ENCODE assay signal across 8 cellular contexts in genomic region chr6:14542670-14543366, GRCh38.
A peak's percentile ranks its signal among the peaks of the same experiment; 100 is the strongest.
DNase-seq lines count a peak whose midpoint lies in the region; ATAC-seq, FAIRE-seq and TF ChIP-seq lines count a peak whose summit lies in the region.
"Had no signal": no experiment of that assay in that cellular context is flagged by ENCODE, and none has a peak within 500 bp of the region (broad histone marks: within the 10 kb centered on the region; RNA-seq: fewer than 3 reads in every experiment).

No MANE protein-coding gene starts in this region.

- POLR2A ChIA-PET in activated CD8-positive, alpha-beta T cell treated with anti-CD3 and anti-CD28 coated beads, Interleukin-2, amount 10 ng/mL, durations not matched to agents 7 days and 5 days (lab: Charles Lee) = no interaction called here

- peak overlapping the region; percentile 39 for H3K27ac Mint-ChIP-seq in activated CD8-positive, alpha-beta T cell treated with anti-CD3 and anti-CD28 coated beads, Interleukin-2, amount 10 ng/mL, durations not matched to agents 7 days and 5 days

- CTCF ChIA-PET in activated CD8-positive, alpha-beta T cell treated with anti-CD3 and anti-CD28 coated beads, Interleukin-2, amount 10 ng/mL, durations not matched to agents 7 days and 5 days (lab: Charles Lee) = no interaction called here

- FAIRE-seq in urothelium cell line (lab: Jason Lieb, UNC) = no peak

- H3K4me1 ChIP-seq in gastrocnemius medialis = peaks cover 26 to 37% of the 10 kb centered on the region in 2 donors
- H3K4me1 ChIP-seq: SJSA1 had no signal

- TF ChIP-seq CTCF in gastrocnemius medialis (IDR thresholded peaks at IDR 0.05 in 4 of 5, conservative IDR thresholded peaks at IDR 0.05 in 1 of 5) = no peak

- H3K4me1 Mint-ChIP-seq in activated CD8-positive, alpha-beta T cell treated with anti-CD3 and anti-CD28 coated beads, Interleukin-2, amount 10 ng/mL, durations not matched to agents 7 days and 5 days (ENCODE audit: low read depth) = peaks cover 19% of the 10 kb centered on the region

- H3K27me3 Mint-ChIP-seq in activated CD8-positive, alpha-beta T cell treated with anti-CD3 and anti-CD28 coated beads, Interleukin-2, amount 10 ng/mL, durations not matched to agents 7 days and 5 days (ENCODE audit: low read depth) = peaks cover 3% of the 10 kb centered on the region

- no peak overlapping the region for H3K27ac ChIP-seq in gastrocnemius medialis
- H3K27ac ChIP-seq: SJSA1 had no signal

- intact Hi-C loops in gastrocnemius medialis (cut with DNase I; ENCODE audit: low total_unique reads) = loop anchor here (5.0 to 10.0 kb wide), 2 partner anchors 101 to 702 kb away; partner anchors contain the start of gene JARID2

- H3K36me3 ChIP-seq in gastrocnemius medialis = no peaks in the 10 kb centered on the region
- H3K36me3 ChIP-seq: SJSA1 had no signal

- H3K36me3 Mint-ChIP-seq in activated CD8-positive, alpha-beta T cell treated with anti-CD3 and anti-CD28 coated beads, Interleukin-2, amount 10 ng/mL, durations not matched to agents 7 days and 5 days (ENCODE audit: low read depth) = no peaks in the 10 kb centered on the region

- in situ Hi-C loops in gastrocnemius medialis (cut with MboI; ENCODE audit: low sequenced_read_pairs in 4 of 4) = no loop called here

- ATAC-seq in GM18517 (IDR thresholded peaks at IDR 0.05; ENCODE audit: unreplicated experiment) = peak; percentile 60
- ATAC-seq in HG03159 (IDR thresholded peaks at IDR 0.05; ENCODE audit: unreplicated experiment) = peak; percentile 76
- peak; percentile 53 for ATAC-seq in activated CD8-positive, alpha-beta T cell treated with anti-CD3 and anti-CD28 coated beads, Interleukin-2, amount 10 ng/mL, durations not matched to agents 7 days and 5 days
- no peak for ATAC-seq in gastrocnemius medialis
- ATAC-seq in HG03457 (IDR thresholded peaks at IDR 0.05; ENCODE audit: unreplicated experiment) = no peak

- H3K4me3 Mint-ChIP-seq in activated CD8-positive, alpha-beta T cell treated with anti-CD3 and anti-CD28 coated beads, Interleukin-2, amount 10 ng/mL, durations not matched to agents 7 days and 5 days = no peak overlapping the region

- H3K9me3 Mint-ChIP-seq in activated CD8-positive, alpha-beta T cell treated with anti-CD3 and anti-CD28 coated beads, Interleukin-2, amount 10 ng/mL, durations not matched to agents 7 days and 5 days (ENCODE audit: insufficient read depth) = peaks cover 3% of the 10 kb centered on the region

- H3K4me3 ChIP-seq in gastrocnemius medialis = no peak overlapping the region
- H3K4me3 ChIP-seq: SJSA1 had no signal

- peak; percentile 24 for DNase-seq in activated CD8-positive, alpha-beta T cell treated with anti-CD3 and anti-CD28 coated beads, Interleukin-2, amount 10 ng/mL, durations not matched to agents 7 days and 5 days
- DNase-seq in inferior parietal cortex (ENCODE audit: extremely low spot score) (peak; percentile 20), urothelium cell line (ENCODE audit: low spot score) (peak; percentile 40), gastrocnemius medialis (no peak)

- no peaks in the 10 kb centered on the region for H3K27me3 ChIP-seq in gastrocnemius medialis
- H3K27me3 ChIP-seq: SJSA1 had no signal

- H3K9me3 ChIP-seq in gastrocnemius medialis = no peaks in the 10 kb centered on the region

- no peak for TF ChIP-seq POLR2A in gastrocnemius medialis (IDR thresholded peaks at IDR 0.05)

Comparison
In these comparisons a context has a peak if more than half of its experiments do, and no peak if none do; other contexts are left out.
1. ATAC-seq: peak in GM18517 (single experiment), HG03159 (single experiment) and activated CD8-positive, alpha-beta T cell treated with anti-CD3 and anti-CD28 coated beads, Interleukin-2, amount 10 ng/mL, durations not matched to agents 7 days and 5 days (single experiment); none in gastrocnemius medialis (0 of 2) and HG03457 (single experiment).
2. DNase-seq: peak in activated CD8-positive, alpha-beta T cell treated with anti-CD3 and anti-CD28 coated beads, Interleukin-2, amount 10 ng/mL, durations not matched to agents 7 days and 5 days (single experiment), inferior parietal cortex (single experiment) and urothelium cell line (single experiment); none in gastrocnemius medialis (0 of 2).